ENCODE assay signal across 8 cellular contexts in genomic region chr3:155744091-155744625, GRCh38. TPM values are rescaled to one million over a fixed set of nuclear protein-coding genes. Genes with fewer than 3 reads are reported as not detected.
DNase-seq lines count a peak whose midpoint lies in the region; ATAC-seq and TF ChIP-seq lines count a peak whose summit lies in the region.

No MANE protein-coding gene starts in this region.

- H3K9me3 Mint-ChIP-seq in stimulated activated memory B cell treated with anti-CD40 and anti-IgM and Interleukin-4, amounts not matched to agents 10 μg/mL and 1 μg/mL and 100 μg/mL, for 72 hours: no peaks in the 10 kb centered on the region

- DNase-seq in GM13977 (ENCODE audit: low spot score): peak; percentile 66
- peak; percentile 31 for DNase-seq in NCI-H2107 treated with DMSO at 0.1 percent for 48 hours (lab: John Stamatoyannopoulos, UW; ENCODE audit: unreplicated experiment)
- DNase-seq in activated CD4-positive, alpha-beta T cell treated with anti-CD3 and anti-CD28 coated beads for 48 hours: peak; percentile 62
- DNase-seq in NK-92 treated with Interleukin-12 subunit alpha and Interleukin-12 subunit beta, amount 100 ng/mL, for 24 hours (lab: John Stamatoyannopoulos, UW): no peak

- peak; percentile 36 for ATAC-seq in HG02870 (IDR thresholded peaks at IDR 0.05; ENCODE audit: unreplicated experiment)
- ATAC-seq in stimulated activated memory B cell treated with anti-CD40 and anti-IgM and Interleukin-4, amounts not matched to agents 10 μg/mL and 1 μg/mL and 100 μg/mL, for 72 hours: peak; percentile 49

- H3K27ac Mint-ChIP-seq in stimulated activated memory B cell treated with anti-CD40 and anti-IgM and Interleukin-4, amounts not matched to agents 10 μg/mL and 1 μg/mL and 100 μg/mL, for 72 hours: peak overlapping the region; percentile 78

- no peaks in the 10 kb centered on the region for H3K36me3 ChIP-seq in duodenal mucosa (ENCODE audit: control insufficient read depth in 1 of 2, insufficient read depth in 2 of 2, low read length in 2 of 2)
- H3K36me3 ChIP-seq in mesodermal cell (ENCODE audit: control insufficient read depth, insufficient read depth, low read length): no peaks in the 10 kb centered on the region

- peaks cover 12% of the 10 kb centered on the region for H3K4me1 Mint-ChIP-seq in stimulated activated memory B cell treated with anti-CD40 and anti-IgM and Interleukin-4, amounts not matched to agents 10 μg/mL and 1 μg/mL and 100 μg/mL, for 72 hours

- WGBS in mesodermal cell (ENCODE audit: insufficient coverage in 2 of 2), 2 experiments: 1% methylated on average over 21 to 46 of the region's 46 CpGs

- H3K4me1 ChIP-seq in duodenal mucosa (ENCODE audit: control insufficient read depth in 1 of 2, insufficient read depth in 2 of 2, low read length in 2 of 2): peaks cover 7 to 12% of the 10 kb centered on the region in 2 donors
- H3K4me1 ChIP-seq in mesodermal cell (ENCODE audit: control insufficient read depth, insufficient read depth, low read length, poor library complexity, severe bottlenecking): peaks cover 3% of the 10 kb centered on the region

- TF ChIP-seq CTCF in GM13977 (IDR thresholded peaks at IDR 0.05; ENCODE audit: extremely low read depth, insufficient read depth, missing control alignments): no peak

- in situ Hi-C loops in GM13977 (cut with MboI; ENCODE audit: low pct_unique_long_range_greater_than_20kb, low sequenced_read_pairs, unreplicated experiment): no loop called here

- peaks cover 38% of the 10 kb centered on the region for H3K27me3 Mint-ChIP-seq in stimulated activated memory B cell treated with anti-CD40 and anti-IgM and Interleukin-4, amounts not matched to agents 10 μg/mL and 1 μg/mL and 100 μg/mL, for 72 hours

- peak overlapping the region; percentile 70 to 80 for H3K9ac ChIP-seq in duodenal mucosa (ENCODE audit: low read depth in 1 of 2, low read length in 2 of 2)

- H3K9me3 ChIP-seq in duodenal mucosa (ENCODE audit: control insufficient read depth in 1 of 2, low read length in 2 of 2) (no peaks in the 10 kb centered on the region), mesodermal cell (ENCODE audit: control insufficient read depth, low read length) (no peaks in the 10 kb centered on the region)

- H3K27me3 ChIP-seq in duodenal mucosa (ENCODE audit: control insufficient read depth in 1 of 2, insufficient read depth in 2 of 2, low read length in 2 of 2): no peaks in the 10 kb centered on the region

- H3K4me3 ChIP-seq in duodenal mucosa (ENCODE audit: low read depth in 1 of 2, low read length in 2 of 2): peak overlapping the region; percentile 79 to 87
- H3K4me3 ChIP-seq in mesodermal cell (ENCODE audit: extremely low read depth, insufficient read depth, low read length, poor library complexity, severe bottlenecking): peak overlapping the region; percentile 67

- H3K4me3 Mint-ChIP-seq in stimulated activated memory B cell treated with anti-CD40 and anti-IgM and Interleukin-4, amounts not matched to agents 10 μg/mL and 1 μg/mL and 100 μg/mL, for 72 hours: peak overlapping the region; percentile 86

- no peaks in the 10 kb centered on the region for H3K36me3 Mint-ChIP-seq in stimulated activated memory B cell treated with anti-CD40 and anti-IgM and Interleukin-4, amounts not matched to agents 10 μg/mL and 1 μg/mL and 100 μg/mL, for 72 hours

- H3K27ac ChIP-seq in duodenal mucosa (ENCODE audit: low read depth, low read length) (no peak overlapping the region), mesodermal cell (ENCODE audit: low read depth, low read length, severe bottlenecking) (no peak overlapping the region)

RNA-seq across cellular contexts. Expression of gene PLCH1, which starts 0.7 kb away (rescaled TPM):
- 1.9 TPM for polyA plus RNA-seq in mesodermal cell (2013, experiment 1 of 2)
- polyA plus RNA-seq in mesodermal cell (2013, experiment 2 of 2): 1.7 TPM
